ENCODE assay signal across 18 cellular contexts in the genomic region with DNA sequence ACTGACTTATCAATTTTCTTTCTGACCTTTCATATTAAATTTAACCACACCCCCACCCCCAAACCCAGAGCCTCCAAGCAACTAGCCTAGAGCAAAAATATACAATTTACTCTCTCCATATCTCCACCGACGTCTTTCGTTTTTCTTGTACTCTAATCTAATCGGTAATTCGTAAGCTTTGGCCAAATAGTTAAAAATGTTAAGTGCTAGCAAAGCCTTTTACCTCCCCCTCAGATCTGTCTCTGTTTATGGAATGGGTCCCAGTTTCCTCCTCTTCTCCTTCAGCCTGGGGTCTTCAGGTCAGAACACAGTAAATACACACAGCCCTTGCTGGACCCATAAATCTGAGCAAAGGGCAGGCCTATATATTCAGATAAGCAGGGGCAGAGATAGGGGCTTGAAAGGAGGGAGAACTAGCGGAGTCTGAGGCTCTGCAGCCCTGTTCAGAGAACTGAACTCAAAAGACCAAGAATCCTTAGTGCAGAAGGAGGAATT.
"Had no signal": no experiment of that assay in that cellular context is flagged by ENCODE, and none has a peak within 500 bp of the region (broad histone marks: within the 10 kb centered on the region; RNA-seq: fewer than 3 reads in every experiment).

No MANE protein-coding gene starts in this region.

- H3K9me3 ChIP-seq: body of pancreas, gastrocnemius medialis, heart right ventricle had no signal

- ATAC-seq: activated T-cell treated with anti-CD3 and anti-CD28 coated beads, Interleukin-2, amount 50 U/mL, for 72 hours; body of pancreas; gastrocnemius medialis; heart right ventricle; left cardiac atrium; stimulated activated naive CD8-positive, alpha-beta T cell treated with anti-CD3 and anti-CD28 coated beads, Interleukin-15, Interleukin-2, amounts not matched to agents 100 U/mL and 50 U/mL, for 24 hours; T-helper 17 cell had no signal

- H3K4me1 ChIP-seq: gastrocnemius medialis, heart right ventricle had no signal

- H3K27ac ChIP-seq: body of pancreas, gastrocnemius medialis, heart right ventricle had no signal

- H3K27me3 ChIP-seq: body of pancreas, gastrocnemius medialis had no signal

- H3K36me3 ChIP-seq: gastrocnemius medialis, heart right ventricle had no signal

- DNase-seq: activated CD4-positive, alpha-beta T cell treated with anti-CD3 and anti-CD28 coated beads, Interleukin-2, amount 10 ng/mL, durations not matched to agents 24 days and 14 days; activated CD4-positive, CD25-positive, alpha-beta regulatory T cell; activated CD8-positive, alpha-beta memory T cell treated with anti-CD3 and anti-CD28 coated beads, Interleukin-2, amount 50 U/mL, for 48 hours; activated gamma-delta T cell; activated T-cell treated with anti-CD3 and anti-CD28 coated beads, Interleukin-2, amount 50 U/mL, for 72 hours; amygdala; body of pancreas; central memory CD4-positive, alpha-beta T cell; effector CD8-positive, alpha-beta T cell; gastrocnemius medialis; heart right ventricle; left cardiac atrium; naive B cell; small intestine; stimulated activated CD4-positive, alpha-beta T cell treated with anti-CD3 and anti-CD28 coated beads, Interleukin-4, amount 100 ng/mL, for 4 hours; stimulated activated naive CD8-positive, alpha-beta T cell treated with anti-CD3 and anti-CD28 coated beads, Interleukin-15, Interleukin-2, amounts not matched to agents 100 U/mL and 50 U/mL, for 24 hours; T-helper 17 cell had no signal

- H3K4me3 ChIP-seq: body of pancreas, gastrocnemius medialis, heart right ventricle, lung had no signal
